In genomic region chr17:65473363-65473762, GRCh38 we compare ENCODE assay signal across 17 cellular contexts.
DNase-seq lines count a peak whose midpoint lies in the region; ATAC-seq and TF ChIP-seq lines count a peak whose summit lies in the region.
"Had no signal": no experiment of that assay in that cellular context is flagged by ENCODE, and none has a peak within 500 bp of the region (broad histone marks: within the 10 kb centered on the region; RNA-seq: fewer than 3 reads in every experiment).

No MANE protein-coding gene starts in this region.

- no peak for DNase-seq in left lobe of liver (ENCODE audit: low spot score)
- peak in 1 of 2 donors; percentile 66 for DNase-seq in psoas muscle
- no peak for DNase-seq in uterus
- DNase-seq in osteoblast (ENCODE audit: insufficient read length, low spot score, missing footprints): no peak
- DNase-seq in activated CD8-positive, alpha-beta memory T cell treated with anti-CD3 and anti-CD28 coated beads for 24 hours: no peak
- DNase-seq: Calu3; CD4-positive, alpha-beta T cell; KBM-7; NCI-H1048; NCI-H1694; NCI-H2107; NCI-H774; SHP77 had no signal

- no peak for TF ChIP-seq EP300 in gastroesophageal sphincter (IDR thresholded peaks at IDR 0.05)

- H3K27ac ChIP-seq in gastroesophageal sphincter (peak overlapping the region; percentile 63 to 85 (median 74)), psoas muscle (peak overlapping the region; percentile 73), uterus (peak overlapping the region; percentile 34 to 60), osteoblast (ENCODE audit: low read depth, low read length) (no peak overlapping the region)
- H3K27ac ChIP-seq: HL-60 had no signal

- H3K9me3 ChIP-seq in gastroesophageal sphincter (no peaks in the 10 kb centered on the region), psoas muscle (no peaks in the 10 kb centered on the region), uterus (no peaks in the 10 kb centered on the region), osteoblast (ENCODE audit: low read depth, low read length) (no peaks in the 10 kb centered on the region)

- no peak overlapping the region for H2AFZ ChIP-seq in osteoblast (ENCODE audit: low read length)

- TF ChIP-seq POLR2A in gastroesophageal sphincter (IDR thresholded peaks at IDR 0.05) (no peak), uterus (IDR thresholded peaks at IDR 0.05) (no peak)

- no peaks in the 10 kb centered on the region for H3K36me3 ChIP-seq in gastroesophageal sphincter
- H3K36me3 ChIP-seq in psoas muscle (ENCODE audit: insufficient read depth in 1 of 2, low read depth in 1 of 2): no peaks in the 10 kb centered on the region
- no peaks in the 10 kb centered on the region for H3K36me3 ChIP-seq in uterus
- no peaks in the 10 kb centered on the region for H3K36me3 ChIP-seq in osteoblast (ENCODE audit: insufficient read depth, low read length)

- H3K4me2 ChIP-seq in osteoblast (ENCODE audit: insufficient read depth, low read length): no peak overlapping the region

- intact Hi-C loops in psoas muscle (cut with DNase I) (loop anchor here (2.0 to 5.0 kb wide), 2 partner anchors 83 to 84 kb away; no protein-coding TSS in a partner anchor), uterus (cut with DNase I; ENCODE audit: low total_unique reads) (no loop called here)

- H3K4me1 ChIP-seq in gastroesophageal sphincter: peaks cover 2 to 31% (median 5%) of the 10 kb centered on the region in 3 donors
- peaks cover 17% of the 10 kb centered on the region for H3K4me1 ChIP-seq in psoas muscle
- peaks cover 0 to 4% of the 10 kb centered on the region in 2 donors for H3K4me1 ChIP-seq in uterus
- peaks cover 9% of the 10 kb centered on the region for H3K4me1 ChIP-seq in osteoblast (ENCODE audit: insufficient read depth, low read length)

- TF ChIP-seq CTCF in gastroesophageal sphincter (IDR thresholded peaks at IDR 0.05) (no peak), psoas muscle (IDR thresholded peaks at IDR 0.05) (no peak), uterus (IDR thresholded peaks at IDR 0.05) (no peak), osteoblast (IDR thresholded peaks at IDR 0.05; ENCODE audit: extremely low read depth, low read depth, low read length) (no peak)

- peaks cover 3% of the 10 kb centered on the region for H4K20me1 ChIP-seq in osteoblast (ENCODE audit: insufficient read depth, low read length)

- H3K27me3 ChIP-seq in gastroesophageal sphincter: no peaks in the 10 kb centered on the region
- H3K27me3 ChIP-seq in psoas muscle (ENCODE audit: insufficient read depth in 3 of 3, low read length in 2 of 3): no peaks in the 10 kb centered on the region
- H3K27me3 ChIP-seq in uterus: no peaks in the 10 kb centered on the region
- peaks cover 57% of the 10 kb centered on the region for H3K27me3 ChIP-seq in osteoblast (ENCODE audit: insufficient read depth, low read length)

- no peak for ATAC-seq in gastroesophageal sphincter
- ATAC-seq in left lobe of liver: peak; percentile 53
- ATAC-seq in psoas muscle: peak; percentile 76 to 89 (median 86)
- no peak for ATAC-seq in HG03439 (IDR thresholded peaks at IDR 0.05; ENCODE audit: unreplicated experiment)
- ATAC-seq: Panc1 had no signal

- WGBS in gastroesophageal sphincter (ENCODE audit: low coverage in 1 of 2), 2 donors: 61 to 82% methylated on average over 3 of the region's 6 CpGs
- 25 to 48% (median 26%) methylated on average over 6 of the region's 6 CpGs for WGBS in psoas muscle, 3 donors

- no peaks in the 10 kb centered on the region for H3K79me2 ChIP-seq in osteoblast (ENCODE audit: insufficient read depth, low read length)

- H3K4me3 ChIP-seq in gastroesophageal sphincter: no peak overlapping the region
- H3K4me3 ChIP-seq in psoas muscle: peak overlapping the region; percentile 13
- no peak overlapping the region for H3K4me3 ChIP-seq in uterus
- no peak overlapping the region for H3K4me3 ChIP-seq in osteoblast (ENCODE audit: insufficient read depth, low read length)

Comparison
In these comparisons a context has a peak if more than half of its experiments do, and no peak if none do; other contexts are left out.
1. ATAC-seq: peak in left lobe of liver (single experiment) and psoas muscle (4 of 4); none in gastroesophageal sphincter (single experiment) and HG03439 (single experiment).